In genomic region chr4:4880492-4880891, GRCh38 we compare ENCODE assay signal across 14 cellular contexts. TPM values are rescaled to one million over a fixed set of nuclear protein-coding genes. Genes with fewer than 3 reads are reported as not detected.
A peak's percentile ranks its signal among the peaks of the same experiment; 100 is the strongest.
DNase-seq lines count a peak whose midpoint lies in the region; ATAC-seq, FAIRE-seq and TF ChIP-seq lines count a peak whose summit lies in the region.
"Had no signal": no experiment of that assay in that cellular context is flagged by ENCODE, and none has a peak within 500 bp of the region (broad histone marks: within the 10 kb centered on the region; RNA-seq: fewer than 3 reads in every experiment).

No MANE protein-coding gene starts in this region.

- intact Hi-C loops in Caco-2 (cut with micrococcal nuclease; ENCODE audit: unreplicated experiment), result loop anchor here (1.0 kb wide), 1 partner anchor 392 kb away; no protein-coding TSS in a partner anchor
- intact Hi-C loops in HepG2 (cut with micrococcal nuclease; ENCODE audit: unreplicated experiment), result loop anchor here (1.0 kb wide), 2 partner anchors 202 to 392 kb away; no protein-coding TSS in a partner anchor
- intact Hi-C loops in CD8-positive, alpha-beta T cell (cut with DNase I, micrococcal nuclease), result loop anchor here (5.0 kb wide), 2 partner anchors 388 to 393 kb away; no protein-coding TSS in a partner anchor

- no peak overlapping the region for H3K27ac ChIP-seq in astrocyte (ENCODE audit: low read depth, low read length)
- H3K27ac ChIP-seq in HepG2 (ENCODE audit: extremely low read length, insufficient read depth, low read length), result no peak overlapping the region
- no peak overlapping the region for H3K27ac ChIP-seq in CD8-positive, alpha-beta T cell (ENCODE audit: low read depth, low read length)

- TF ChIP-seq CTCF in Caco-2 (IDR thresholded peaks at IDR 0.05; ENCODE audit: insufficient read depth in 1 of 2, low read depth in 1 of 2, low read length in 1 of 2, severe bottlenecking in 1 of 2, unreplicated experiment in 1 of 2) (peak; percentile 22 to 28), HFFc6 (IDR thresholded peaks at IDR 0.05) (peak; percentile 75), astrocyte (IDR thresholded peaks at IDR 0.05; ENCODE audit: insufficient read depth, low read depth, low read length) (peak; percentile 21), HepG2 (CRISPR knock-in tag; IDR thresholded peaks at IDR 0.05) (peak; percentile 44)
- TF ChIP-seq CTCF in CD8-positive, alpha-beta T cell (IDR thresholded peaks at IDR 0.05), result no peak

- H3K36me3 ChIP-seq in Caco-2 (ENCODE audit: control insufficient read depth, insufficient read depth, low read length), result no peaks in the 10 kb centered on the region
- no peaks in the 10 kb centered on the region for H3K36me3 ChIP-seq in astrocyte (ENCODE audit: insufficient read depth, low read length)
- no peaks in the 10 kb centered on the region for H3K36me3 ChIP-seq in HepG2 (replicated peaks in 1 of 2; ENCODE audit: control insufficient read depth in 1 of 2, insufficient read depth in 2 of 2, low read length in 2 of 2)
- H3K36me3 ChIP-seq in CD8-positive, alpha-beta T cell (ENCODE audit: insufficient read depth, low read length), result no peaks in the 10 kb centered on the region
- H3K36me3 ChIP-seq: gastrocnemius medialis, MG63 had no signal

- no peak overlapping the region for H3K9ac ChIP-seq in astrocyte (ENCODE audit: low read length)
- no peak overlapping the region for H3K9ac ChIP-seq in HepG2 (ENCODE audit: insufficient read depth, low read depth, low read length)

- H3K27ac Mint-ChIP-seq in Caco-2 (ENCODE audit: unreplicated experiment) (no peak overlapping the region), HFFc6 (no peak overlapping the region), astrocyte (ENCODE audit: unreplicated experiment) (no peak overlapping the region), T-cell (no peak overlapping the region)
- no peak overlapping the region for H3K27ac Mint-ChIP-seq in CD8-positive, alpha-beta T cell

- H3K9me3 Mint-ChIP-seq in Caco-2 (ENCODE audit: unreplicated experiment), result no peaks in the 10 kb centered on the region
- no peaks in the 10 kb centered on the region for H3K9me3 Mint-ChIP-seq in HFFc6
- no peaks in the 10 kb centered on the region for H3K9me3 Mint-ChIP-seq in astrocyte (ENCODE audit: unreplicated experiment)
- no peaks in the 10 kb centered on the region for H3K9me3 Mint-ChIP-seq in CD8-positive, alpha-beta T cell
- H3K9me3 Mint-ChIP-seq in T-cell, result no peaks in the 10 kb centered on the region

- H3K4me3 ChIP-seq in Caco-2 (ENCODE audit: low read depth, low read length) (no peak overlapping the region), astrocyte (ENCODE audit: insufficient read depth, low read depth, low read length) (no peak overlapping the region), HepG2 (replicated peaks in 1 of 3; ENCODE audit: insufficient read depth in 1 of 3, low read depth in 2 of 3, low read length in 3 of 3) (no peak overlapping the region)
- no peak overlapping the region for H3K4me3 ChIP-seq in CD8-positive, alpha-beta T cell (ENCODE audit: low read depth, low read length)
- H3K4me3 ChIP-seq: gastrocnemius medialis, lung, MG63 had no signal

- H3K9me3 ChIP-seq in Caco-2 (no peaks in the 10 kb centered on the region), astrocyte (ENCODE audit: insufficient read depth, low read depth, low read length) (no peaks in the 10 kb centered on the region), HepG2 (ENCODE audit: low read length) (no peaks in the 10 kb centered on the region)
- no peaks in the 10 kb centered on the region for H3K9me3 ChIP-seq in CD8-positive, alpha-beta T cell (ENCODE audit: low read length)
- H3K9me3 ChIP-seq: gastrocnemius medialis, MG63 had no signal

- no peaks in the 10 kb centered on the region for H3K4me1 ChIP-seq in Caco-2
- H3K4me1 ChIP-seq in astrocyte (ENCODE audit: insufficient read depth, low read length), result no peaks in the 10 kb centered on the region
- H3K4me1 ChIP-seq in HepG2 (ENCODE audit: insufficient read depth, low read length), result peaks cover 7% of the 10 kb centered on the region
- no peaks in the 10 kb centered on the region for H3K4me1 ChIP-seq in CD8-positive, alpha-beta T cell (ENCODE audit: insufficient read depth, low read length)
- H3K4me1 ChIP-seq: gastrocnemius medialis had no signal

- TF ChIP-seq POLR2A in HepG2 (IDR thresholded peaks at IDR 0.05; ENCODE audit: insufficient read depth in 1 of 2, low read depth in 2 of 2, low read length in 2 of 2), result no peak

- no peak for DNase-seq in Caco-2
- no peak for DNase-seq in HFFc6
- DNase-seq in astrocyte (ENCODE audit: low read depth), result no peak
- DNase-seq in HepG2 (ENCODE audit: low spot score), result no peak
- DNase-seq in CD8-positive, alpha-beta T cell, result no peak
- no peak for DNase-seq in RPMI8226
- DNase-seq in T-cell, result no peak
- DNase-seq: activated CD8-positive, alpha-beta memory T cell treated with anti-CD3 and anti-CD28 coated beads, Interleukin-2, amount 50 U/mL, for 48 hours; gastrocnemius medialis; MG63; NCI-H748 treated with DMSO at 0.1 percent for 48 hours had no signal

- H3K27me3 Mint-ChIP-seq in Caco-2 (ENCODE audit: insufficient read depth, unreplicated experiment) (no peaks in the 10 kb centered on the region), HFFc6 (ENCODE audit: insufficient read depth) (peaks cover 25% of the 10 kb centered on the region), astrocyte (ENCODE audit: low read depth, unreplicated experiment) (peaks cover 38% of the 10 kb centered on the region), T-cell (peaks cover 32 to 35% of the 10 kb centered on the region in 2 donors)
- H3K27me3 Mint-ChIP-seq in CD8-positive, alpha-beta T cell (ENCODE audit: low read depth), result peaks cover 29% of the 10 kb centered on the region

- CTCF ChIA-PET in Caco-2 (lab: Charles Lee) (no interaction called here), HepG2 (lab: Yijun Ruan, JAX; ENCODE audit: low intra/inter-chr PET ratio, low total read pairs) (interaction anchor here (1.3 to 2.6 kb wide), 3 partner anchors 202 to 392 kb away, joined by 3 to 13 read pairs (median 9); no protein-coding TSS in a partner anchor), T-cell (lab: Charles Lee) (no interaction called here)
- CTCF ChIA-PET in CD8-positive, alpha-beta T cell (lab: Charles Lee), result no interaction called here

- H3K4me3 Mint-ChIP-seq in Caco-2 (ENCODE audit: unreplicated experiment) (no peak overlapping the region), HFFc6 (no peak overlapping the region), astrocyte (ENCODE audit: unreplicated experiment) (no peak overlapping the region), T-cell (no peak overlapping the region)
- H3K4me3 Mint-ChIP-seq in CD8-positive, alpha-beta T cell, result no peak overlapping the region

- TF ChIP-seq RAD21 in HepG2 (CRISPR knock-in tag; IDR thresholded peaks at IDR 0.05), result no peak

- H3K79me2 ChIP-seq in astrocyte (ENCODE audit: insufficient read depth, low read length), result no peaks in the 10 kb centered on the region
- no peaks in the 10 kb centered on the region for H3K79me2 ChIP-seq in HepG2 (ENCODE audit: insufficient read depth, low read length)

- WGBS in HepG2 (ENCODE audit: low lambda C conversion rate), result 3% methylated on average over 2 of the region's 2 CpGs

- ATAC-seq in HepG2, result no peak
- no peak for ATAC-seq in HG03354 (IDR thresholded peaks at IDR 0.05; ENCODE audit: poor library complexity, severe bottlenecking, unreplicated experiment)
- no peak for ATAC-seq in CD8-positive, alpha-beta T cell
- no peak for ATAC-seq in T-cell (replicated peaks in 1 of 4)

- H4K20me1 ChIP-seq in astrocyte (ENCODE audit: insufficient read depth, low read length) (no peaks in the 10 kb centered on the region), HepG2 (ENCODE audit: insufficient read depth, low read length) (no peaks in the 10 kb centered on the region)

- no peaks in the 10 kb centered on the region for H3K27me3 ChIP-seq in Caco-2 (replicated peaks; ENCODE audit: control insufficient read depth, insufficient read depth, low read length)
- peaks cover 29% of the 10 kb centered on the region for H3K27me3 ChIP-seq in astrocyte (ENCODE audit: insufficient read depth, low read length)
- H3K27me3 ChIP-seq in HepG2 (ENCODE audit: control insufficient read depth in 1 of 2, insufficient read depth in 2 of 2, low read length in 2 of 2), result peaks cover 0 to 1% of the 10 kb centered on the region in 2 experiments; a peak in 1 of 5 replicates
- no peaks in the 10 kb centered on the region for H3K27me3 ChIP-seq in CD8-positive, alpha-beta T cell (ENCODE audit: insufficient read depth, low read length)
- H3K27me3 ChIP-seq: MG63 had no signal

- H2AFZ ChIP-seq in astrocyte (ENCODE audit: low read depth, low read length) (no peak overlapping the region), HepG2 (ENCODE audit: low read length) (no peak overlapping the region)

- H3K4me2 ChIP-seq in astrocyte (ENCODE audit: low read length), result no peak overlapping the region
- H3K4me2 ChIP-seq in HepG2 (ENCODE audit: low read depth, low read length), result no peak overlapping the region

- FAIRE-seq in astrocyte (lab: Jason Lieb, UNC), result no peak
- FAIRE-seq in HepG2 (lab: Jason Lieb, UNC), result no peak
- FAIRE-seq: H54 had no signal

- in situ Hi-C loops in HepG2 (cut with HindIII; ENCODE audit: extremely low pct_ligation_motif_present, low pct_unique_long_range_greater_than_20kb), result no loop called here

- TF ChIP-seq EP300 in HepG2 (IDR thresholded peaks at IDR 0.05; ENCODE audit: low read depth in 2 of 2, low read length in 2 of 2) (no peak), HepG2 (CRISPR knock-in tag; IDR thresholded peaks at IDR 0.05; ENCODE audit: borderline replicate concordance) (no peak)

- H3K36me3 Mint-ChIP-seq in Caco-2 (ENCODE audit: insufficient read depth, unreplicated experiment) (no peaks in the 10 kb centered on the region), HFFc6 (ENCODE audit: low read depth) (no peaks in the 10 kb centered on the region), astrocyte (ENCODE audit: low read depth, unreplicated experiment) (no peaks in the 10 kb centered on the region), T-cell (no peaks in the 10 kb centered on the region)
- no peaks in the 10 kb centered on the region for H3K36me3 Mint-ChIP-seq in CD8-positive, alpha-beta T cell

- H3K4me1 Mint-ChIP-seq in Caco-2 (ENCODE audit: low read depth, unreplicated experiment) (peaks cover 16% of the 10 kb centered on the region), HFFc6 (ENCODE audit: low read depth) (peaks cover 9% of the 10 kb centered on the region), astrocyte (ENCODE audit: low read depth, unreplicated experiment) (no peaks in the 10 kb centered on the region), T-cell (no peaks in the 10 kb centered on the region)
- no peaks in the 10 kb centered on the region for H3K4me1 Mint-ChIP-seq in CD8-positive, alpha-beta T cell (ENCODE audit: low read depth)

- POLR2A ChIA-PET in Caco-2 (lab: Charles Lee), result no interaction called here
- POLR2A ChIA-PET in HepG2 (lab: Yijun Ruan, JAX), result no interaction called here
- POLR2A ChIA-PET in CD8-positive, alpha-beta T cell (lab: Charles Lee), result no interaction called here
- POLR2A ChIA-PET in T-cell (lab: Charles Lee), result no interaction called here

- no TSS peak for BruUV-seq in Caco-2 (replicated peaks; lab: Mats Ljungman, UMichigan)
- BruUV-seq in HepG2 (replicated peaks; lab: Mats Ljungman, UMichigan), result no TSS peak

RNA-seq across cellular contexts. Expression of gene MSX1, which starts 21.0 kb away (rescaled TPM):
- 30.0 and 35.1 TPM in 2 replicates for total RNA-seq in Caco-2 (2022)
- total RNA-seq in HFFc6 (2021; fragmentation: NEBNext Ultra II Directional; extraction: Animal tissue kit (Norgen Biotek cat#: 25700)), result 1 to 10 TPM; 5.5 to 8.6 (median 7.2) TPM
- 0.87 and 0.91 TPM in 2 replicates for total RNA-seq in astrocyte
- total RNA-seq in HepG2 (2016; rRNA removed; fragmentation: Illumina TruSeq; extraction: Trizol), result 13.8 and 14.9 TPM in 2 replicates
- total RNA-seq in HepG2 (2016; cell fraction: cytosol; rRNA removed; fragmentation: Illumina TruSeq; extraction: Trizol; ENCODE audit: low read depth), result 6.3 and 10.9 TPM in 2 replicates
- total RNA-seq in HepG2 (2016; cell fraction: insoluble cytoplasmic fraction; rRNA removed; fragmentation: Illumina TruSeq; extraction: Trizol), result 14.0 and 15.0 TPM in 2 replicates
- 19.1 and 23.9 TPM in 2 replicates for total RNA-seq in HepG2 (2016; cell fraction: membrane; rRNA removed; fragmentation: Illumina TruSeq; extraction: Trizol)
- total RNA-seq in HepG2 (2016; cell fraction: nucleus; rRNA removed; fragmentation: Illumina TruSeq; extraction: Trizol), result 5.4 and 9.8 TPM in 2 replicates
- polyA plus RNA-seq in HepG2 (2011; rRNA removed), result 12.1 and 15.2 TPM in 2 replicates
- 8.4 and 14.6 TPM in 2 replicates for polyA plus RNA-seq in HepG2 (2011; cell fraction: cytosol; rRNA removed)
- polyA plus RNA-seq in HepG2 (2011; cell fraction: nucleus; rRNA removed), result 17.5 and 22.0 TPM in 2 replicates
- polyA plus RNA-seq in HepG2 (2012), result 8.0 and 8.9 TPM in 2 replicates
- 8.3 and 12.3 TPM in 2 replicates for polyA plus RNA-seq in HepG2 (2016; cell fraction: cytosol; fragmentation: Illumina TruSeq; extraction: Trizol; ENCODE audit: low read depth)
- polyA plus RNA-seq in HepG2 (2016; cell fraction: insoluble cytoplasmic fraction; fragmentation: Illumina TruSeq; extraction: Trizol; ENCODE audit: low read depth), result 16.8 and 17.9 TPM in 2 replicates
- polyA plus RNA-seq in HepG2 (2016; cell fraction: membrane; fragmentation: Illumina TruSeq; extraction: Trizol; ENCODE audit: low read depth), result 19.5 and 22.1 TPM in 2 replicates
- 13.8 and 15.1 TPM in 2 replicates for polyA plus RNA-seq in HepG2 (2016; cell fraction: nucleus; fragmentation: Illumina TruSeq; extraction: Trizol; ENCODE audit: insufficient read depth, low read depth)
- 0.58 and 6.7 TPM in 2 replicates for polyA minus RNA-seq in HepG2 (2011; rRNA and poly(A)+ RNA removed; ENCODE audit: low replicate concordance)
- polyA minus RNA-seq in HepG2 (2011; cell fraction: cytosol; rRNA and poly(A)+ RNA removed), result 3.3 and 5.9 TPM in 2 replicates
- 3.1 and 4.0 TPM in 2 replicates for polyA minus RNA-seq in HepG2 (2011; cell fraction: nucleus; rRNA and poly(A)+ RNA removed)
- not detected for total RNA-seq in CD8-positive, alpha-beta T cell
- total RNA-seq in T-cell, result not detected
